Comparison of ENCODE assay signal across 1 cellular context in the genomic region with DNA sequence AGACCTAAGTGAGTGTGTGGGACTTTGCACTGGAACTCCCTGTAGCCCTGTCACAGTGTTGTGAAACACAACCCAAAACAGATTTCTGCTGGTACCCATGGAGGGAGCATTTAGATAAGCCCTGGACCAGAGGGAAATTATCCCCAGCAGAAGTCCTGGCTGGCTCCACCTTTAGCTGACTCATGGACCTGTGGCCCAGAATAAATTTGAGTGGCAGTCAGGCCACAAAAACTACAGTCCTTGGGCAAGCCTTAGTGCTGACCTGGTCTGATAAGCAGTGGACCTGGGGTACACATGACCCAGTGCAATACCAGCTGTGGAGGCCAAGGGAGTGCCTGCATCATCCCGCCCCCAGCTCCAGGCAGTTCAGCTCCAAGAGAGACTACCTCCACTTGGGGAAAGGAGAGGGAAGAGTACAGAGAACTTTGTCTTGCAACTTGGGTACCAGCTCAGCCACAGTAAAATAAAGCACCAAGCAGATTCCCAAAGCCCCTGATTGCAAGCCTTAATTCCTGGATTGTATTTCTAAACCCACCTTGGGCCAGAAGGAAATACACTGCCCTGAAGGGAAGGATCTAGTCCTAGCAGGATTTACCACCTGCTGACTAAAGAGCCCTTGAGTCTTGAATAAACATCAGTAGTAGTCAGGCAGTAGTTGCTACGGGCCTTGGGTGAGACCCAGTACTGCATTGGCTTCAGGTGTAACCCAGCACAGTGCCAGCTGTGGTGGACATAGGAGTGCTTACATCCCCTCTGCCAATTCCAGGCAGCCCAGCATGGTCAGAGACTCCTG.
TF ChIP-seq lines count a peak whose summit lies in the region.

No MANE protein-coding gene starts in this region.

TF ChIP-seq in HepG2, 621 proteins besides CTCF, POLR2A, EP300 and RAD21 (continued from another document and continues in another):
- TF ChIP-seq, protein P1, sequence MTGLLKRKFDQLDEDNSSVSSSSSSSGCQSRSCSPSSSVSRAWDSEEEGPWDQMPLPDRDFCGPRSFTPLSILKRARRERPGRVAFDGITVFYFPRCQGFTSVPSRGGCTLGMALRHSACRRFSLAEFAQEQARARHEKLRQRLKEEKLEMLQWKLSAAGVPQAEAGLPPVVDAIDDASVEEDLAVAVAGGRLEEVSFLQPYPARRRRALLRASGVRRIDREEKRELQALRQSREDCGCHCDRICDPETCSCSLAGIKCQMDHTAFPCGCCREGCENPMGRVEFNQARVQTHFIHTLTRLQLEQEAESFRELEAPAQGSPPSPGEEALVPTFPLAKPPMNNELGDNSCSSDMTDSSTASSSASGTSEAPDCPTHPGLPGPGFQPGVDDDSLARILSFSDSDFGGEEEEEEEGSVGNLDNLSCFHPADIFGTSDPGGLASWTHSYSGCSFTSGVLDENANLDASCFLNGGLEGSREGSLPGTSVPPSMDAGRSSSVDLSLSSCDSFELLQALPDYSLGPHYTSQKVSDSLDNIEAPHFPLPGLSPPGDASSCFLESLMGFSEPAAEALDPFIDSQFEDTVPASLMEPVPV (CRISPR knock-in tag; IDR thresholded peaks at IDR 0.05) = no peak
- no peak for TF ChIP-seq RORA (CRISPR knock-in tag; IDR thresholded peaks at IDR 0.05)
- no peak for TF ChIP-seq MTA3 (CRISPR knock-in tag; IDR thresholded peaks at IDR 0.05)
- no peak for TF ChIP-seq TBL1XR1 (IDR thresholded peaks at IDR 0.05; ENCODE audit: borderline replicate concordance, low read length, partially characterized antibody)
- TF ChIP-seq ZNF367 (CRISPR knock-in tag; IDR thresholded peaks at IDR 0.05; ENCODE audit: borderline replicate concordance) = no peak
- TF ChIP-seq, protein P2, sequence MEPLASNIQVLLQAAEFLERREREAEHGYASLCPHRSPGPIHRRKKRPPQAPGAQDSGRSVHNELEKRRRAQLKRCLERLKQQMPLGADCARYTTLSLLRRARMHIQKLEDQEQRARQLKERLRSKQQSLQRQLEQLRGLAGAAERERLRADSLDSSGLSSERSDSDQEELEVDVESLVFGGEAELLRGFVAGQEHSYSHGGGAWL (CRISPR knock-in tag; IDR thresholded peaks at IDR 0.05) = no peak
- TF ChIP-seq, protein P3, sequence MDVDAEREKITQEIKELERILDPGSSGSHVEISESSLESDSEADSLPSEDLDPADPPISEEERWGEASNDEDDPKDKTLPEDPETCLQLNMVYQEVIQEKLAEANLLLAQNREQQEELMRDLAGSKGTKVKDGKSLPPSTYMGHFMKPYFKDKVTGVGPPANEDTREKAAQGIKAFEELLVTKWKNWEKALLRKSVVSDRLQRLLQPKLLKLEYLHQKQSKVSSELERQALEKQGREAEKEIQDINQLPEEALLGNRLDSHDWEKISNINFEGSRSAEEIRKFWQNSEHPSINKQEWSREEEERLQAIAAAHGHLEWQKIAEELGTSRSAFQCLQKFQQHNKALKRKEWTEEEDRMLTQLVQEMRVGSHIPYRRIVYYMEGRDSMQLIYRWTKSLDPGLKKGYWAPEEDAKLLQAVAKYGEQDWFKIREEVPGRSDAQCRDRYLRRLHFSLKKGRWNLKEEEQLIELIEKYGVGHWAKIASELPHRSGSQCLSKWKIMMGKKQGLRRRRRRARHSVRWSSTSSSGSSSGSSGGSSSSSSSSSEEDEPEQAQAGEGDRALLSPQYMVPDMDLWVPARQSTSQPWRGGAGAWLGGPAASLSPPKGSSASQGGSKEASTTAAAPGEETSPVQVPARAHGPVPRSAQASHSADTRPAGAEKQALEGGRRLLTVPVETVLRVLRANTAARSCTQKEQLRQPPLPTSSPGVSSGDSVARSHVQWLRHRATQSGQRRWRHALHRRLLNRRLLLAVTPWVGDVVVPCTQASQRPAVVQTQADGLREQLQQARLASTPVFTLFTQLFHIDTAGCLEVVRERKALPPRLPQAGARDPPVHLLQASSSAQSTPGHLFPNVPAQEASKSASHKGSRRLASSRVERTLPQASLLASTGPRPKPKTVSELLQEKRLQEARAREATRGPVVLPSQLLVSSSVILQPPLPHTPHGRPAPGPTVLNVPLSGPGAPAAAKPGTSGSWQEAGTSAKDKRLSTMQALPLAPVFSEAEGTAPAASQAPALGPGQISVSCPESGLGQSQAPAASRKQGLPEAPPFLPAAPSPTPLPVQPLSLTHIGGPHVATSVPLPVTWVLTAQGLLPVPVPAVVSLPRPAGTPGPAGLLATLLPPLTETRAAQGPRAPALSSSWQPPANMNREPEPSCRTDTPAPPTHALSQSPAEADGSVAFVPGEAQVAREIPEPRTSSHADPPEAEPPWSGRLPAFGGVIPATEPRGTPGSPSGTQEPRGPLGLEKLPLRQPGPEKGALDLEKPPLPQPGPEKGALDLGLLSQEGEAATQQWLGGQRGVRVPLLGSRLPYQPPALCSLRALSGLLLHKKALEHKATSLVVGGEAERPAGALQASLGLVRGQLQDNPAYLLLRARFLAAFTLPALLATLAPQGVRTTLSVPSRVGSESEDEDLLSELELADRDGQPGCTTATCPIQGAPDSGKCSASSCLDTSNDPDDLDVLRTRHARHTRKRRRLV (CRISPR knock-in tag; IDR thresholded peaks at IDR 0.05) = no peak
- TF ChIP-seq, protein P4, sequence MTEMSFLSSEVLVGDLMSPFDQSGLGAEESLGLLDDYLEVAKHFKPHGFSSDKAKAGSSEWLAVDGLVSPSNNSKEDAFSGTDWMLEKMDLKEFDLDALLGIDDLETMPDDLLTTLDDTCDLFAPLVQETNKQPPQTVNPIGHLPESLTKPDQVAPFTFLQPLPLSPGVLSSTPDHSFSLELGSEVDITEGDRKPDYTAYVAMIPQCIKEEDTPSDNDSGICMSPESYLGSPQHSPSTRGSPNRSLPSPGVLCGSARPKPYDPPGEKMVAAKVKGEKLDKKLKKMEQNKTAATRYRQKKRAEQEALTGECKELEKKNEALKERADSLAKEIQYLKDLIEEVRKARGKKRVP (CRISPR knock-in tag; IDR thresholded peaks at IDR 0.05) = no peak
- TF ChIP-seq RARA (CRISPR knock-in tag; IDR thresholded peaks at IDR 0.05) = no peak; the same call in none of the 2 replicates
- TF ChIP-seq, protein P5, sequence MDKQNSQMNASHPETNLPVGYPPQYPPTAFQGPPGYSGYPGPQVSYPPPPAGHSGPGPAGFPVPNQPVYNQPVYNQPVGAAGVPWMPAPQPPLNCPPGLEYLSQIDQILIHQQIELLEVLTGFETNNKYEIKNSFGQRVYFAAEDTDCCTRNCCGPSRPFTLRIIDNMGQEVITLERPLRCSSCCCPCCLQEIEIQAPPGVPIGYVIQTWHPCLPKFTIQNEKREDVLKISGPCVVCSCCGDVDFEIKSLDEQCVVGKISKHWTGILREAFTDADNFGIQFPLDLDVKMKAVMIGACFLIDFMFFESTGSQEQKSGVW (CRISPR knock-in tag; IDR thresholded peaks at IDR 0.05; ENCODE audit: borderline replicate concordance) = no peak
- no peak for TF ChIP-seq ZNF136 (CRISPR knock-in tag; IDR thresholded peaks at IDR 0.05; ENCODE audit: low read depth)
- TF ChIP-seq ZNF607 (CRISPR knock-in tag; IDR thresholded peaks at IDR 0.05; ENCODE audit: borderline replicate concordance) = peak; percentile 45; the same call in 1 of the 2 replicates
- no peak; the same call in 1 of the 2 replicates for TF ChIP-seq CCDC6 (CRISPR knock-in tag; IDR thresholded peaks at IDR 0.05)
- 0 out of 2 replicates have a peak, but pooled peaks have one; percentile 52 for TF ChIP-seq FOXC1 (CRISPR knock-in tag; IDR thresholded peaks at IDR 0.05; ENCODE audit: borderline replicate concordance)
- TF ChIP-seq, protein P6, sequence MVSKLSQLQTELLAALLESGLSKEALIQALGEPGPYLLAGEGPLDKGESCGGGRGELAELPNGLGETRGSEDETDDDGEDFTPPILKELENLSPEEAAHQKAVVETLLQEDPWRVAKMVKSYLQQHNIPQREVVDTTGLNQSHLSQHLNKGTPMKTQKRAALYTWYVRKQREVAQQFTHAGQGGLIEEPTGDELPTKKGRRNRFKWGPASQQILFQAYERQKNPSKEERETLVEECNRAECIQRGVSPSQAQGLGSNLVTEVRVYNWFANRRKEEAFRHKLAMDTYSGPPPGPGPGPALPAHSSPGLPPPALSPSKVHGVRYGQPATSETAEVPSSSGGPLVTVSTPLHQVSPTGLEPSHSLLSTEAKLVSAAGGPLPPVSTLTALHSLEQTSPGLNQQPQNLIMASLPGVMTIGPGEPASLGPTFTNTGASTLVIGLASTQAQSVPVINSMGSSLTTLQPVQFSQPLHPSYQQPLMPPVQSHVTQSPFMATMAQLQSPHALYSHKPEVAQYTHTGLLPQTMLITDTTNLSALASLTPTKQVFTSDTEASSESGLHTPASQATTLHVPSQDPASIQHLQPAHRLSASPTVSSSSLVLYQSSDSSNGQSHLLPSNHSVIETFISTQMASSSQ (IDR thresholded peaks at IDR 0.05; ENCODE audit: low read depth) = 0 out of 2 replicates have a peak, but pooled peaks have one; percentile 32
- TF ChIP-seq, protein P6 (CRISPR knock-in tag; IDR thresholded peaks at IDR 0.05; ENCODE audit: borderline replicate concordance) = no peak
- TF ChIP-seq, protein P7, sequence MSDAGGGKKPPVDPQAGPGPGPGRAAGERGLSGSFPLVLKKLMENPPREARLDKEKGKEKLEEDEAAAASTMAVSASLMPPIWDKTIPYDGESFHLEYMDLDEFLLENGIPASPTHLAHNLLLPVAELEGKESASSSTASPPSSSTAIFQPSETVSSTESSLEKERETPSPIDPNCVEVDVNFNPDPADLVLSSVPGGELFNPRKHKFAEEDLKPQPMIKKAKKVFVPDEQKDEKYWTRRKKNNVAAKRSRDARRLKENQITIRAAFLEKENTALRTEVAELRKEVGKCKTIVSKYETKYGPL (CRISPR knock-in tag; IDR thresholded peaks at IDR 0.05) = no peak
- no peak for TF ChIP-seq SP1 (IDR thresholded peaks at IDR 0.05)
- no peak for TF ChIP-seq SP1 (CRISPR knock-in tag; IDR thresholded peaks at IDR 0.05)
- TF ChIP-seq NKX3-1 (CRISPR knock-in tag; IDR thresholded peaks at IDR 0.05) = no peak
- TF ChIP-seq HOXA5 (CRISPR knock-in tag; IDR thresholded peaks at IDR 0.05) = peak; percentile 51; the same call in 1 of the 2 replicates
- peak; percentile 45 for TF ChIP-seq ZFY (CRISPR knock-in tag; IDR thresholded peaks at IDR 0.05)
- TF ChIP-seq, protein P8, sequence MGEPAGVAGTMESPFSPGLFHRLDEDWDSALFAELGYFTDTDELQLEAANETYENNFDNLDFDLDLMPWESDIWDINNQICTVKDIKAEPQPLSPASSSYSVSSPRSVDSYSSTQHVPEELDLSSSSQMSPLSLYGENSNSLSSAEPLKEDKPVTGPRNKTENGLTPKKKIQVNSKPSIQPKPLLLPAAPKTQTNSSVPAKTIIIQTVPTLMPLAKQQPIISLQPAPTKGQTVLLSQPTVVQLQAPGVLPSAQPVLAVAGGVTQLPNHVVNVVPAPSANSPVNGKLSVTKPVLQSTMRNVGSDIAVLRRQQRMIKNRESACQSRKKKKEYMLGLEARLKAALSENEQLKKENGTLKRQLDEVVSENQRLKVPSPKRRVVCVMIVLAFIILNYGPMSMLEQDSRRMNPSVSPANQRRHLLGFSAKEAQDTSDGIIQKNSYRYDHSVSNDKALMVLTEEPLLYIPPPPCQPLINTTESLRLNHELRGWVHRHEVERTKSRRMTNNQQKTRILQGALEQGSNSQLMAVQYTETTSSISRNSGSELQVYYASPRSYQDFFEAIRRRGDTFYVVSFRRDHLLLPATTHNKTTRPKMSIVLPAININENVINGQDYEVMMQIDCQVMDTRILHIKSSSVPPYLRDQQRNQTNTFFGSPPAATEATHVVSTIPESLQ (CRISPR knock-in tag; conservative IDR thresholded peaks at IDR 0.05) = no peak
- TF ChIP-seq HOXA7 (CRISPR knock-in tag; IDR thresholded peaks at IDR 0.05) = no peak
- peak; percentile 5; the same call in 1 of the 2 replicates for TF ChIP-seq SMC3 (IDR thresholded peaks at IDR 0.05; ENCODE audit: low read length)
- TF ChIP-seq, protein P9, sequence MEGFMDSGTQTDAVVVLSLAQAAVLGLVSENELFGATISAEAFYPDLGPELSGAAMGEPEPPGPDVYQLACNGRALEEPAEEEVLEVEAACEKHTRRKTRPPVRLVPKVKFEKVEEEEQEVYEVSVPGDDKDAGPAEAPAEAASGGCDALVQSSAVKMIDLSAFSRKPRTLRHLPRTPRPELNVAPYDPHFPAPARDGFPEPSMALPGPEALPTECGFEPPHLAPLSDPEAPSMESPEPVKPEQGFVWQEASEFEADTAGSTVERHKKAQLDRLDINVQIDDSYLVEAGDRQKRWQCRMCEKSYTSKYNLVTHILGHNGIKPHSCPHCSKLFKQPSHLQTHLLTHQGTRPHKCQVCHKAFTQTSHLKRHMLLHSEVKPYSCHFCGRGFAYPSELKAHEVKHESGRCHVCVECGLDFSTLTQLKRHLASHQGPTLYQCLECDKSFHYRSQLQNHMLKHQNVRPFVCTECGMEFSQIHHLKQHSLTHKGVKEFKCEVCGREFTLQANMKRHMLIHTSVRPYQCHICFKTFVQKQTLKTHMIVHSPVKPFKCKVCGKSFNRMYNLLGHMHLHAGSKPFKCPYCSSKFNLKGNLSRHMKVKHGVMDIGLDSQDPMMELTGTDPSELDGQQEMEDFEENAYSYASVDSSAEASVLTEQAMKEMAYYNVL (CRISPR knock-in tag; IDR thresholded peaks at IDR 0.05; ENCODE audit: borderline replicate concordance) = no peak
- no peak for TF ChIP-seq ARHGAP35 (CRISPR knock-in tag; IDR thresholded peaks at IDR 0.05; ENCODE audit: borderline replicate concordance)
- 0 out of 2 replicates have a peak, but pooled peaks have one; percentile 50 for TF ChIP-seq ZSCAN20 (CRISPR knock-in tag; IDR thresholded peaks at IDR 0.05; ENCODE audit: borderline replicate concordance)
- no peak for TF ChIP-seq REXO4 (CRISPR knock-in tag; IDR thresholded peaks at IDR 0.05; ENCODE audit: borderline replicate concordance)
- no peak for TF ChIP-seq STAT5B (CRISPR knock-in tag; IDR thresholded peaks at IDR 0.05)
- TF ChIP-seq SP5 (CRISPR knock-in tag; IDR thresholded peaks at IDR 0.05; ENCODE audit: borderline replicate concordance, low read depth) = 0 out of 2 replicates have a peak, but pooled peaks have one; percentile 17
- TF ChIP-seq ZNF75D (CRISPR knock-in tag; IDR thresholded peaks at IDR 0.05; ENCODE audit: borderline replicate concordance) = no peak
- no peak for TF ChIP-seq GFI1 (CRISPR knock-in tag; IDR thresholded peaks at IDR 0.05; ENCODE audit: borderline replicate concordance)
- TF ChIP-seq, protein P10, sequence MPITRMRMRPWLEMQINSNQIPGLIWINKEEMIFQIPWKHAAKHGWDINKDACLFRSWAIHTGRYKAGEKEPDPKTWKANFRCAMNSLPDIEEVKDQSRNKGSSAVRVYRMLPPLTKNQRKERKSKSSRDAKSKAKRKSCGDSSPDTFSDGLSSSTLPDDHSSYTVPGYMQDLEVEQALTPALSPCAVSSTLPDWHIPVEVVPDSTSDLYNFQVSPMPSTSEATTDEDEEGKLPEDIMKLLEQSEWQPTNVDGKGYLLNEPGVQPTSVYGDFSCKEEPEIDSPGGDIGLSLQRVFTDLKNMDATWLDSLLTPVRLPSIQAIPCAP (CRISPR knock-in tag; IDR thresholded peaks at IDR 0.05; ENCODE audit: low read depth) = no peak
- no peak for TF ChIP-seq ZNF460 (CRISPR knock-in tag; IDR thresholded peaks at IDR 0.05; ENCODE audit: borderline replicate concordance)
- TF ChIP-seq SNRNP70 (IDR thresholded peaks at IDR 0.05; ENCODE audit: low read depth, low read length) = no peak
- no peak for TF ChIP-seq MTF1 (CRISPR knock-in tag; IDR thresholded peaks at IDR 0.05)
- TF ChIP-seq MIER2 (CRISPR knock-in tag; IDR thresholded peaks at IDR 0.05) = no peak
- no peak for TF ChIP-seq ZNF17 (CRISPR knock-in tag; IDR thresholded peaks at IDR 0.05)
